ENCODE assay signal across 9 cellular contexts in genomic region chr4:140757220-140757607, GRCh38. TPM values are rescaled to one million over a fixed set of nuclear protein-coding genes. Genes with fewer than 3 reads are reported as not detected.
A peak's percentile ranks its signal among the peaks of the same experiment; 100 is the strongest.
DNase-seq lines count a peak whose midpoint lies in the region; ATAC-seq and TF ChIP-seq lines count a peak whose summit lies in the region.
"Had no signal": no experiment of that assay in that cellular context is flagged by ENCODE, and none has a peak within 500 bp of the region (broad histone marks: within the 10 kb centered on the region; RNA-seq: fewer than 3 reads in every experiment).

No MANE protein-coding gene starts in this region.

- H3K4me3 Mint-ChIP-seq in activated CD4-positive, alpha-beta T cell treated with anti-CD3 and anti-CD28 coated beads, Interleukin-2, amount 10 ng/mL, durations not matched to agents 24 days and 14 days: peak overlapping the region; percentile 42
- peak overlapping the region; percentile 82 for H3K4me3 Mint-ChIP-seq in MCF 10A (ENCODE audit: unreplicated experiment)
- peak overlapping the region; percentile 89 for H3K4me3 Mint-ChIP-seq in type B pancreatic cell
- H3K4me3 Mint-ChIP-seq: natural killer cell treated with Interleukin-12 subunit alpha and Interleukin-12 subunit beta and Interleukin-15 and Interleukin-18, amount 100 ng/mL, for 72 hours had no signal

- peak overlapping the region; percentile 91 to 99 (median 96) for H3K27ac ChIP-seq in right lobe of liver

- no peaks in the 10 kb centered on the region for H3K27me3 ChIP-seq in right lobe of liver

- H3K36me3 ChIP-seq in right lobe of liver: no peaks in the 10 kb centered on the region

- DNase-seq in activated CD4-positive, alpha-beta T cell treated with anti-CD3 and anti-CD28 coated beads, Interleukin-2, amount 10 ng/mL, durations not matched to agents 24 days and 14 days: no peak
- DNase-seq in activated CD4-positive, alpha-beta T cell treated with anti-CD3 and anti-CD28 coated beads, Interleukin-2, amount 50 U/mL, for 4 hours: no peak
- no peak for DNase-seq in MCF 10A (ENCODE audit: unreplicated experiment)
- no peak for DNase-seq in right lobe of liver
- DNase-seq in type B pancreatic cell (ENCODE audit: extremely low spot score, unreplicated experiment): no peak
- no peak for DNase-seq in NCI-H2107 treated with DMSO at 0.1 percent for 48 hours (lab: John Stamatoyannopoulos, UW; ENCODE audit: unreplicated experiment)
- DNase-seq in NCI-H1930 (lab: John Stamatoyannopoulos, UW): no peak

- H3K36me3 Mint-ChIP-seq in activated CD4-positive, alpha-beta T cell treated with anti-CD3 and anti-CD28 coated beads, Interleukin-2, amount 10 ng/mL, durations not matched to agents 24 days and 14 days (ENCODE audit: low read depth): no peaks in the 10 kb centered on the region
- H3K36me3 Mint-ChIP-seq in MCF 10A (ENCODE audit: insufficient read depth, unreplicated experiment) (no peaks in the 10 kb centered on the region), type B pancreatic cell (peaks cover 15% of the 10 kb centered on the region)

- no TSS peak for BruUV-seq in MCF 10A (replicated peaks; lab: Mats Ljungman, UMichigan)

- H3K9me3 Mint-ChIP-seq in activated CD4-positive, alpha-beta T cell treated with anti-CD3 and anti-CD28 coated beads, Interleukin-2, amount 10 ng/mL, durations not matched to agents 24 days and 14 days: no peaks in the 10 kb centered on the region
- H3K9me3 Mint-ChIP-seq in MCF 10A (ENCODE audit: unreplicated experiment) (no peaks in the 10 kb centered on the region), type B pancreatic cell (peaks cover 1% of the 10 kb centered on the region)

- intact Hi-C loops in activated CD4-positive, alpha-beta T cell treated with anti-CD3 and anti-CD28 coated beads, Interleukin-2, amount 10 ng/mL, durations not matched to agents 24 days and 14 days (cut with micrococcal nuclease): no loop called here
- intact Hi-C loops in MCF 10A (cut with micrococcal nuclease) (loop anchor here (5.0 to 10.0 kb wide), 4 partner anchors 92 to 385 kb away; partner anchors contain the start of genes ELMOD2 and SCOC), right lobe of liver (cut with DNase I) (no loop called here)

- H3K4me1 ChIP-seq in right lobe of liver: no peaks in the 10 kb centered on the region

- H3K27ac Mint-ChIP-seq in activated CD4-positive, alpha-beta T cell treated with anti-CD3 and anti-CD28 coated beads, Interleukin-2, amount 10 ng/mL, durations not matched to agents 24 days and 14 days: no peak overlapping the region
- H3K27ac Mint-ChIP-seq in MCF 10A (ENCODE audit: low read depth, unreplicated experiment): peak overlapping the region; percentile 57
- H3K27ac Mint-ChIP-seq in type B pancreatic cell: peak overlapping the region; percentile 88
- H3K27ac Mint-ChIP-seq: natural killer cell treated with Interleukin-12 subunit alpha and Interleukin-12 subunit beta and Interleukin-15 and Interleukin-18, amount 100 ng/mL, for 72 hours had no signal

- peak overlapping the region; percentile 56 to 74 (median 71) for H3K4me3 ChIP-seq in right lobe of liver

- WGBS in right lobe of liver (ENCODE audit: insufficient coverage, low coverage, low lambda C conversion rate, missing lambda C conversion rate): 21% methylated on average over 4 of the region's 4 CpGs

- no peak for TF ChIP-seq POLR2A in right lobe of liver (IDR thresholded peaks at IDR 0.05)

- H3K9me3 ChIP-seq in right lobe of liver: no peaks in the 10 kb centered on the region

- peaks cover 56% of the 10 kb centered on the region for H3K27me3 Mint-ChIP-seq in activated CD4-positive, alpha-beta T cell treated with anti-CD3 and anti-CD28 coated beads, Interleukin-2, amount 10 ng/mL, durations not matched to agents 24 days and 14 days
- no peaks in the 10 kb centered on the region for H3K27me3 Mint-ChIP-seq in MCF 10A (ENCODE audit: insufficient read depth, unreplicated experiment)
- no peaks in the 10 kb centered on the region for H3K27me3 Mint-ChIP-seq in type B pancreatic cell

- POLR2A ChIA-PET in MCF 10A (lab: Yijun Ruan, JAX): interaction anchor here (0.7 to 1.8 kb wide), 26 partner anchors 7 to 422 kb away, joined by 3 to 19 read pairs (median 4); no protein-coding TSS in a partner anchor

- CTCF ChIA-PET in MCF 10A (lab: Yijun Ruan, JAX): interaction anchor here (0.6 to 1.4 kb wide), 9 partner anchors 33 to 665 kb away, joined by 3 to 5 read pairs (median 3); no protein-coding TSS in a partner anchor

- TF ChIP-seq CTCF in MCF 10A (IDR thresholded peaks at IDR 0.05; ENCODE audit: unreplicated experiment) (no peak), right lobe of liver (IDR thresholded peaks at IDR 0.05) (no peak), type B pancreatic cell (conservative IDR thresholded peaks at IDR 0.05) (no peak)

- ATAC-seq in right lobe of liver: no peak
- ATAC-seq in HG03342 (IDR thresholded peaks at IDR 0.05; ENCODE audit: unreplicated experiment): no peak

- no peaks in the 10 kb centered on the region for H3K4me1 Mint-ChIP-seq in activated CD4-positive, alpha-beta T cell treated with anti-CD3 and anti-CD28 coated beads, Interleukin-2, amount 10 ng/mL, durations not matched to agents 24 days and 14 days
- H3K4me1 Mint-ChIP-seq in MCF 10A (ENCODE audit: insufficient read depth, unreplicated experiment) (peaks cover 16% of the 10 kb centered on the region), type B pancreatic cell (ENCODE audit: unreplicated experiment) (peaks cover 28% of the 10 kb centered on the region)

RNA-seq across cellular contexts. Expression of gene TBC1D9, which starts 1.0 kb away (rescaled TPM):
- not detected in 2 replicates for total RNA-seq in activated CD4-positive, alpha-beta T cell treated with anti-CD3 and anti-CD28 coated beads, Interleukin-2, amount 10 ng/mL, durations not matched to agents 24 days and 14 days
- total RNA-seq in MCF 10A (2022): 17.4 and 23.2 TPM in 2 replicates
- total RNA-seq in right lobe of liver: 10 to 100 TPM in 3 of 6 experiments, 1 to 10 TPM in 3; 6.6 to 17.9 (median 9.4) TPM
- total RNA-seq in type B pancreatic cell (ENCODE audit: low replicate concordance): 29.1 and 34.1 TPM in 2 replicates
